ENCODE assay signal across 11 cellular contexts in the genomic region with DNA sequence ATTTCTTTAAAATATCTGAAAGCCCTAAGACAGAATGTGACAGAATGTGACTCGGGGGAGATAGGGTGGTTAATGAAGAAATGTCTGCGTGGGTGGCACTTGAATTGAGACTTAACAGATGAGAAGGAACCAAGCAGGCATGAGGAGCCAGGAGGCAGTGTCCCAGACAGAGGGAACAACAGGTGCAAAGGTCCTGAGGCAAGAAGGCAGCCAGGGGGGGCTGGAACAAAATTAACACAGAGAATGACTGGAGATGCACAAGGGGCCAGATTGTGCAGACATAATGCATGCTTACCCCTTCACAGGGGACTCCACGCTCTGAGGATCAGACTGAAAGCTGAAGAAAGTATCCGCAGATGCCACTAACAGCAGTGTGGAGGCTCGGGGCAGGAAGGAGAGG. TPM values are rescaled to one million over a fixed set of nuclear protein-coding genes. Genes with fewer than 3 reads are reported as not detected.
A peak's percentile ranks its signal among the peaks of the same experiment; 100 is the strongest.
DNase-seq lines count a peak whose midpoint lies in the region; ATAC-seq and TF ChIP-seq lines count a peak whose summit lies in the region.
"Had no signal": no experiment of that assay in that cellular context is flagged by ENCODE, and none has a peak within 500 bp of the region (broad histone marks: within the 10 kb centered on the region; RNA-seq: fewer than 3 reads in every experiment).

No MANE protein-coding gene starts in this region.

- peak in 1 of 7 experiments; percentile 10 for DNase-seq in CD8-positive, alpha-beta T cell
- DNase-seq in effector memory CD8-positive, alpha-beta T cell: no peak
- DNase-seq in neural progenitor cell (ENCODE audit: low spot score) (no peak), HT-29 (ENCODE audit: low spot score) (no peak), BE2C (no peak)
- DNase-seq: NCI-H524 treated with DMSO at 0.1 percent for 48 hours had no signal

- no peaks in the 10 kb centered on the region for H3K9me3 Mint-ChIP-seq in CD8-positive, alpha-beta T cell
- no peaks in the 10 kb centered on the region for H3K9me3 Mint-ChIP-seq in effector memory CD8-positive, alpha-beta T cell
- H3K9me3 Mint-ChIP-seq in neural progenitor cell: peaks cover 2% of the 10 kb centered on the region

- intact Hi-C loops in CD8-positive, alpha-beta T cell (cut with DNase I, micrococcal nuclease): loop anchor here (2.0 to 10.0 kb wide), 4 partner anchors 245 to 1845 kb away; partner anchors contain the start of genes HIGD2A (in 2 of the 2), NOP16 (in 2 of the 2), RNF44 (in 1 of the 2) and TMED9 (in 1 of the 2)

- peaks cover 63% of the 10 kb centered on the region for H3K4me1 Mint-ChIP-seq in CD8-positive, alpha-beta T cell (ENCODE audit: low read depth)
- H3K4me1 Mint-ChIP-seq in effector memory CD8-positive, alpha-beta T cell (ENCODE audit: low read depth in 2 of 2): peaks cover 43 to 45% of the 10 kb centered on the region in 2 donors
- H3K4me1 Mint-ChIP-seq in neural progenitor cell: peaks cover 30% of the 10 kb centered on the region

- H3K9me3 ChIP-seq in CD8-positive, alpha-beta T cell (ENCODE audit: low read length): no peaks in the 10 kb centered on the region
- H3K9me3 ChIP-seq in Loucy (ENCODE audit: insufficient read depth, low read depth, low read length) (no peaks in the 10 kb centered on the region), neural progenitor cell (ENCODE audit: low read depth) (no peaks in the 10 kb centered on the region), BE2C (no peaks in the 10 kb centered on the region)
- H3K9me3 ChIP-seq: left lung had no signal

- peak overlapping the region; percentile 96 for H3K4me3 Mint-ChIP-seq in CD8-positive, alpha-beta T cell
- H3K4me3 Mint-ChIP-seq in effector memory CD8-positive, alpha-beta T cell: peak overlapping the region; percentile 98 to 99
- H3K4me3 Mint-ChIP-seq in neural progenitor cell: peak overlapping the region; percentile 98

- H3K36me3 Mint-ChIP-seq in CD8-positive, alpha-beta T cell: peaks cover 48% of the 10 kb centered on the region
- peaks cover 58% of the 10 kb centered on the region for H3K36me3 Mint-ChIP-seq in effector memory CD8-positive, alpha-beta T cell (ENCODE audit: insufficient read depth)
- no peaks in the 10 kb centered on the region for H3K36me3 Mint-ChIP-seq in neural progenitor cell

- POLR2A ChIA-PET in CD8-positive, alpha-beta T cell (lab: Charles Lee): interaction anchor here (0.7 to 2.7 kb wide), 2 partner anchors 11 to 54 kb away, joined by 3 to 13 read pairs; no protein-coding TSS in a partner anchor

- H3K36me3 ChIP-seq in CD8-positive, alpha-beta T cell (ENCODE audit: insufficient read depth, low read length): peaks cover 20% of the 10 kb centered on the region
- H3K36me3 ChIP-seq in Loucy (ENCODE audit: insufficient read depth, low read length) (no peaks in the 10 kb centered on the region), neural progenitor cell (peaks cover 4% of the 10 kb centered on the region), BE2C (peaks cover 21% of the 10 kb centered on the region; the same call in 1 of the 2 replicates)

- peaks cover 8% of the 10 kb centered on the region for H4K20me1 ChIP-seq in Loucy (ENCODE audit: insufficient read depth, low read length, poor library complexity, severe bottlenecking)
- peaks cover 16% of the 10 kb centered on the region for H4K20me1 ChIP-seq in neural progenitor cell (ENCODE audit: low read depth)

- no peak for TF ChIP-seq CTCF in CD8-positive, alpha-beta T cell (IDR thresholded peaks at IDR 0.05)
- TF ChIP-seq CTCF in Loucy (conservative IDR thresholded peaks at IDR 0.05; ENCODE audit: low read length) (no peak), neural progenitor cell (IDR thresholded peaks at IDR 0.05) (no peak), BE2C (IDR thresholded peaks at IDR 0.05; ENCODE audit: low read depth, low read length) (no peak)

- H3K27me3 ChIP-seq in CD8-positive, alpha-beta T cell (ENCODE audit: insufficient read depth, low read length): no peaks in the 10 kb centered on the region
- H3K27me3 ChIP-seq in Loucy (ENCODE audit: insufficient read depth, low read length, poor library complexity, severe bottlenecking) (no peaks in the 10 kb centered on the region), neural progenitor cell (peaks cover 7% of the 10 kb centered on the region), BE2C (no peaks in the 10 kb centered on the region)
- H3K27me3 ChIP-seq: left lung had no signal

- H3K27me3 Mint-ChIP-seq in CD8-positive, alpha-beta T cell (ENCODE audit: low read depth): no peaks in the 10 kb centered on the region
- no peaks in the 10 kb centered on the region for H3K27me3 Mint-ChIP-seq in effector memory CD8-positive, alpha-beta T cell
- H3K27me3 Mint-ChIP-seq in neural progenitor cell (ENCODE audit: insufficient read depth, low read depth): peaks cover 10% of the 10 kb centered on the region

- no peak overlapping the region for H3K27ac ChIP-seq in CD8-positive, alpha-beta T cell (ENCODE audit: low read depth, low read length)
- no peak overlapping the region for H3K27ac ChIP-seq in neural progenitor cell
- H3K27ac ChIP-seq: left lung had no signal

- H2AFZ ChIP-seq in Loucy (ENCODE audit: low read length) (no peak overlapping the region), neural progenitor cell (replicated peaks) (no peak overlapping the region)

- peak overlapping the region; percentile 82 for H3K27ac Mint-ChIP-seq in CD8-positive, alpha-beta T cell
- peak overlapping the region; percentile 88 to 100 for H3K27ac Mint-ChIP-seq in effector memory CD8-positive, alpha-beta T cell
- H3K27ac Mint-ChIP-seq in neural progenitor cell: no peak overlapping the region

- H3K9me2 ChIP-seq in Loucy (replicated peaks; ENCODE audit: low read depth, low read length): no peaks in the 10 kb centered on the region

- H3K4me2 ChIP-seq in Loucy (ENCODE audit: low read depth, low read length, poor library complexity, severe bottlenecking) (peak overlapping the region; percentile 97), neural progenitor cell (peak overlapping the region; percentile 95)

- H3K79me2 ChIP-seq in Loucy (ENCODE audit: insufficient read depth, low read length): peaks cover 60% of the 10 kb centered on the region
- H3K79me2 ChIP-seq in neural progenitor cell (ENCODE audit: low read depth): peaks cover 66% of the 10 kb centered on the region

- H3K4me1 ChIP-seq in CD8-positive, alpha-beta T cell (ENCODE audit: insufficient read depth, low read length): peaks cover 38% of the 10 kb centered on the region
- H3K4me1 ChIP-seq in Loucy (ENCODE audit: insufficient read depth, low read length, poor library complexity, severe bottlenecking) (peaks cover 24% of the 10 kb centered on the region), neural progenitor cell (peaks cover 12% of the 10 kb centered on the region), BE2C (peaks cover 2% of the 10 kb centered on the region)

- no peaks in the 10 kb centered on the region for H3F3A ChIP-seq in Loucy (ENCODE audit: low read depth)
- peaks cover 22% of the 10 kb centered on the region for H3F3A ChIP-seq in neural progenitor cell (ENCODE audit: low read depth)

- ATAC-seq in CD8-positive, alpha-beta T cell: no peak
- ATAC-seq in effector memory CD8-positive, alpha-beta T cell (replicated peaks): no peak
- ATAC-seq in HG02885 (IDR thresholded peaks at IDR 0.05; ENCODE audit: poor library complexity, unreplicated experiment): no peak
- ATAC-seq in HG02973 (IDR thresholded peaks at IDR 0.05; ENCODE audit: unreplicated experiment): no peak
- ATAC-seq: left lung had no signal

- peak overlapping the region; percentile 84 for H3K9ac ChIP-seq in Loucy (ENCODE audit: low read depth, low read length, poor library complexity, severe bottlenecking)
- H3K9ac ChIP-seq in neural progenitor cell: no peak overlapping the region

- H3K4me3 ChIP-seq in CD8-positive, alpha-beta T cell (ENCODE audit: low read depth, low read length): no peak overlapping the region
- H3K4me3 ChIP-seq in Loucy (ENCODE audit: low read length, poor library complexity, severe bottlenecking) (peak overlapping the region; percentile 92), neural progenitor cell (peak overlapping the region; percentile 80), BE2C (ENCODE audit: low read depth, low read length) (no peak overlapping the region)

- CTCF ChIA-PET in CD8-positive, alpha-beta T cell (lab: Charles Lee): interaction anchor here (0.6 to 5.5 kb wide), 8 partner anchors 18 to 54 kb away, joined by 3 to 36 read pairs (median 4); partner anchors contain the start of gene SLC34A1

RNA-seq across cellular contexts. Expression of gene LMAN2, which starts 1.7 kb away (rescaled TPM):
- 10 to 100 TPM; 49.0 to 61.4 TPM for total RNA-seq in CD8-positive, alpha-beta T cell
- 96.5 and 116 TPM in 2 replicates for total RNA-seq in neural progenitor cell (ENCODE audit: low replicate concordance)
- 234 and 262 TPM in 2 replicates for total RNA-seq in HT-29 (2014; rRNA removed; shearing (Covaris generic))
- polyA plus RNA-seq in BE2C (2012; ENCODE audit: insufficient read depth, insufficient read length, low read depth): 463 TPM

RNA-seq across cellular contexts. Expression of gene RGS14, which starts 8.0 kb away (rescaled TPM):
- 10 to 100 TPM; 22.7 to 23.5 TPM for total RNA-seq in CD8-positive, alpha-beta T cell
- 3.2 and 19.0 TPM in 2 replicates for total RNA-seq in neural progenitor cell (ENCODE audit: low replicate concordance)
- 48.9 and 58.3 TPM in 2 replicates for total RNA-seq in HT-29 (2014; rRNA removed; shearing (Covaris generic))
- polyA plus RNA-seq in BE2C (2012; ENCODE audit: insufficient read depth, insufficient read length, low read depth): 11.1 TPM

RNA-seq across cellular contexts. Expression of gene SLC34A1, which starts 34.5 kb away (rescaled TPM):
- total RNA-seq in CD8-positive, alpha-beta T cell: not detected
- total RNA-seq in neural progenitor cell (ENCODE audit: low replicate concordance): not detected in 2 replicates
- not detected in 2 replicates for total RNA-seq in HT-29 (2014; rRNA removed; shearing (Covaris generic))
- polyA plus RNA-seq in BE2C (2012; ENCODE audit: insufficient read depth, insufficient read length, low read depth): not detected
- total RNA-seq: dermis microvascular lymphatic vessel endothelial cell, left lung had no signal

RNA-seq across cellular contexts. Expression of gene MXD3, which starts 38.1 kb away (rescaled TPM):
- total RNA-seq in CD8-positive, alpha-beta T cell: 1 to 10 TPM; 6.2 to 8.5 TPM
- 31.1 and 65.4 TPM in 2 replicates for total RNA-seq in neural progenitor cell (ENCODE audit: low replicate concordance)
- 55.7 and 75.5 TPM in 2 replicates for total RNA-seq in HT-29 (2014; rRNA removed; shearing (Covaris generic))
- polyA plus RNA-seq in BE2C (2012; ENCODE audit: insufficient read depth, insufficient read length, low read depth): 10.6 TPM

RNA-seq across cellular contexts. Expression of gene PRELID1, which starts 46.2 kb away (rescaled TPM):
- total RNA-seq in CD8-positive, alpha-beta T cell: 10 to 100 TPM; 15.5 to 23.7 TPM
- total RNA-seq in neural progenitor cell (ENCODE audit: low replicate concordance): 133 and 206 TPM in 2 replicates
- total RNA-seq in HT-29 (2014; rRNA removed; shearing (Covaris generic)): 556 and 582 TPM in 2 replicates
- polyA plus RNA-seq in BE2C (2012; ENCODE audit: insufficient read depth, insufficient read length, low read depth): 514 TPM

Comparison
In these comparisons a context has a peak if more than half of its experiments do, and no peak if none do; other contexts are left out.
1. H3K4me3 ChIP-seq: peak in Loucy (single experiment) and neural progenitor cell (single experiment); none in CD8-positive, alpha-beta T cell (single experiment) and BE2C (single experiment).
2. Peak in every context shown above with its lines, with median percentiles within 50 percentile points of each other: H3K4me3 Mint-ChIP-seq.